9 cellular contexts compared by ENCODE assay signal in the genomic region with DNA sequence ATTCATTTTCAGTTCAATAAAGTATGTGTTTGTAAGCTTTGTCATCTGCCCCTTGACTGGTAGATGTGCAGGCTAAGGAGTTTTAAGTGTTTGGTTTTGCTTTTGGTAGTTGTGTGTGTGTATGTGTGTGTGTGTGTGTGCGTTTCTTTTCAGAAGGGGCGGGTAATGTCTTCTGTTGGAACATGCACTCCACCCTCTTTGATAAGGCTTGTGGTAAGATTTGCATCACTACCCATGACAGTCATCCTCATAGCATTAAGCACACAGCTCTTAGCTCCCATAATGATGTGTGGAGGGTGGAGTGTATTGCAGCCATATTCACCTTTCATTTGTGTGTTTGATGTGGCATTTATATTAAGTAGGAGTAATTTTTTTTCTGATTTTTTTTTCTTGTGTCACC.
DNase-seq lines count a peak whose midpoint lies in the region; ATAC-seq lines count a peak whose summit lies in the region.
"Had no signal": no experiment of that assay in that cellular context is flagged by ENCODE, and none has a peak within 500 bp of the region (broad histone marks: within the 10 kb centered on the region; RNA-seq: fewer than 3 reads in every experiment).

No MANE protein-coding gene starts in this region.

- H3K4me1 ChIP-seq in aorta (ENCODE audit: control insufficient read depth in 1 of 2, insufficient read depth in 2 of 2, low read length in 2 of 2): no peaks in the 10 kb centered on the region

- H3K4me3 ChIP-seq in aorta (ENCODE audit: low read length in 2 of 2): no peak overlapping the region

- H3K27me3 ChIP-seq in aorta (ENCODE audit: control insufficient read depth in 1 of 2, insufficient read depth in 2 of 2, low read length in 1 of 2): no peaks in the 10 kb centered on the region

- peaks cover 7% of the 10 kb centered on the region for H3K27me3 Mint-ChIP-seq in activated CD8-positive, alpha-beta T cell treated with anti-CD3 and anti-CD28 coated beads, Interleukin-2, amount 10 ng/mL, durations not matched to agents 7 days and 5 days (ENCODE audit: low read depth)

- peaks cover 20% of the 10 kb centered on the region for H3K4me1 Mint-ChIP-seq in activated CD8-positive, alpha-beta T cell treated with anti-CD3 and anti-CD28 coated beads, Interleukin-2, amount 10 ng/mL, durations not matched to agents 7 days and 5 days (ENCODE audit: low read depth)

- WGBS in aorta, 2 donors: 93 to 94% methylated on average over 2 of the region's 2 CpGs

- no peak overlapping the region for H3K27ac ChIP-seq in aorta (ENCODE audit: low read depth in 1 of 2, low read length in 2 of 2)
- H3K27ac ChIP-seq: KMS-11 had no signal

- H3K36me3 ChIP-seq in aorta (ENCODE audit: control insufficient read depth in 1 of 2, insufficient read depth in 2 of 2, low read length in 1 of 2): peaks cover 0 to 2% of the 10 kb centered on the region in 2 donors

- peaks cover 5% of the 10 kb centered on the region for H3K36me3 Mint-ChIP-seq in activated CD8-positive, alpha-beta T cell treated with anti-CD3 and anti-CD28 coated beads, Interleukin-2, amount 10 ng/mL, durations not matched to agents 7 days and 5 days (ENCODE audit: low read depth)

- intact Hi-C loops in aorta (cut with DNase I): no loop called here

- H3K9me3 ChIP-seq in aorta (ENCODE audit: control insufficient read depth, low read length): no peaks in the 10 kb centered on the region

- no peak overlapping the region for H3K4me3 Mint-ChIP-seq in activated CD8-positive, alpha-beta T cell treated with anti-CD3 and anti-CD28 coated beads, Interleukin-2, amount 10 ng/mL, durations not matched to agents 7 days and 5 days

- no peaks in the 10 kb centered on the region for H3K9me3 Mint-ChIP-seq in activated CD8-positive, alpha-beta T cell treated with anti-CD3 and anti-CD28 coated beads, Interleukin-2, amount 10 ng/mL, durations not matched to agents 7 days and 5 days (ENCODE audit: insufficient read depth)

- H3K27ac Mint-ChIP-seq in activated CD8-positive, alpha-beta T cell treated with anti-CD3 and anti-CD28 coated beads, Interleukin-2, amount 10 ng/mL, durations not matched to agents 7 days and 5 days: no peak overlapping the region

- DNase-seq in stimulated activated CD4-positive, alpha-beta T cell treated with anti-CD3 and anti-CD28 coated beads, Interleukin-1b, Interleukin-23, amount 100 ng/mL, for 48 hours: peak; percentile 4
- no peak for DNase-seq in stimulated activated CD4-positive, alpha-beta T cell treated with anti-CD3 and anti-CD28 coated beads, Interleukin-2, amount 100 ng/mL, for 48 hours
- DNase-seq in activated CD8-positive, alpha-beta T cell treated with anti-CD3 and anti-CD28 coated beads, Interleukin-2, amount 10 ng/mL, durations not matched to agents 7 days and 5 days: peak; percentile 25
- DNase-seq in iPS-NIHi7 (ENCODE audit: extremely low spot score): no peak
- DNase-seq in SHP77 (lab: John Stamatoyannopoulos, UW): no peak
- no peak for DNase-seq in aorta
- DNase-seq in NOMO-1 treated with dmso at 0.1 percent for 144 hours (lab: John Stamatoyannopoulos, UW; ENCODE audit: unreplicated experiment): no peak

- CTCF ChIA-PET in activated CD8-positive, alpha-beta T cell treated with anti-CD3 and anti-CD28 coated beads, Interleukin-2, amount 10 ng/mL, durations not matched to agents 7 days and 5 days (lab: Charles Lee): interaction anchor here (0.7 to 0.9 kb wide), 3 partner anchors 9 to 12 kb away, joined by 3 to 4 read pairs (median 4); no protein-coding TSS in a partner anchor

- POLR2A ChIA-PET in activated CD8-positive, alpha-beta T cell treated with anti-CD3 and anti-CD28 coated beads, Interleukin-2, amount 10 ng/mL, durations not matched to agents 7 days and 5 days (lab: Charles Lee): no interaction called here

- peak; percentile 76 for ATAC-seq in HG03159 (IDR thresholded peaks at IDR 0.05; ENCODE audit: unreplicated experiment)
- ATAC-seq in activated CD8-positive, alpha-beta T cell treated with anti-CD3 and anti-CD28 coated beads, Interleukin-2, amount 10 ng/mL, durations not matched to agents 7 days and 5 days: peak; percentile 45
- no peak for ATAC-seq in aorta (ENCODE audit: low FRiP score)

Comparison
In these comparisons a context has a peak if more than half of its experiments do, and no peak if none do; other contexts are left out.
1. DNase-seq: peak in stimulated activated CD4-positive, alpha-beta T cell treated with anti-CD3 and anti-CD28 coated beads, Interleukin-1b, Interleukin-23, amount 100 ng/mL, for 48 hours (single experiment) and activated CD8-positive, alpha-beta T cell treated with anti-CD3 and anti-CD28 coated beads, Interleukin-2, amount 10 ng/mL, durations not matched to agents 7 days and 5 days (single experiment); none in stimulated activated CD4-positive, alpha-beta T cell treated with anti-CD3 and anti-CD28 coated beads, Interleukin-2, amount 100 ng/mL, for 48 hours (0 of 2), iPS-NIHi7 (single experiment), SHP77 (0 of 2), aorta (0 of 2) and NOMO-1 treated with dmso at 0.1 percent for 144 hours (single experiment).